ENCODE assay signal across 8 cellular contexts in the genomic region with DNA sequence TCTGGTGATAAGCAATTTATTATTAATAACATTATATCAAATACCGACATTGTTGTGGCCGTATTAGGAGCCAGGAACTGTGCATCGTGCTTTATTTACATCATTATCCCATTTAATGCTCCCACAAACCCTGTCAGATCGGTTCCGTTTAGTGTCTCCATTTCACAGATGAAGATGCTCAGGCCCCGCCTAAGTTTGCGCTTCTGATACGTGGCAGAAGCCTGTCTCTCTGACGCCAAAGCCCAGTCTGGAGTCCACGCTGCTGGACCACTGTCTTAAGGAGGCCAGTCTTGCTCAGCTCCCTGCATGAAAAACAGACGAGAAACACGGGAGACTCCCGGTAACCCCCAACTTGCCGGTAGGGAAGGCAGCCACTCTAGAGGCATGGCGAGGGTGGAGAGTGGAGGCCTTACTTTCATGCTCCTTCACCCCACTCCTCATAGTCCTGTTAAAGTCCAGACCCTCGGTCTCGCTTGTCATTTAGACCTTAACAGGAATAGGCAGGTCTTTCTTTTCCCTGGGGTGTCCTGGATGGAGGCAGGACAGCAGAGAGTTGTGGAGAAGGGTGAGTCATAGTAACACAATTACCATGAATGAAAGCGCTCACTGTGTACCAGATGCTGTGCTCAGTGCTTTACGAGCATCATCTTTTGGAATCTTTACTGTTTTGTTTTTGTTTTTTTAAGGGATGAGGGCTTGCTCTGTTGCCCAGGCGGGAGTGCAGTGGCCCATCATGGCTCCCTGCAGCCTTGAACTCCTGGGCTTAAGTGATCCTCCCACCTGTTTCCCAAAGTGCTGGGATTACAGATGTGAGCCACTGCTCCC. TPM values are rescaled to one million over a fixed set of nuclear protein-coding genes. Genes with fewer than 3 reads are reported as not detected.
A peak's percentile ranks its signal among the peaks of the same experiment; 100 is the strongest.
DNase-seq lines count a peak whose midpoint lies in the region; ATAC-seq and TF ChIP-seq lines count a peak whose summit lies in the region.

No MANE protein-coding gene starts in this region.

- H3K27ac ChIP-seq in esophagus (ENCODE audit: low read depth in 2 of 2, low read length in 1 of 2): peak overlapping the region; percentile 84 to 85

- 5 to 6% methylated on average over 20 of the region's 20 CpGs for WGBS in esophagus, 2 donors

- DNase-seq in GM12865 (ENCODE audit: low read depth) (peak; percentile 73), NCI-H446 (lab: John Stamatoyannopoulos, UW) (peak; percentile 33 to 50), activated T-cell treated with anti-CD3 and anti-CD28 coated beads for 24 hours (ENCODE audit: low read depth) (peak; percentile 20)
- DNase-seq in stimulated activated naive CD8-positive, alpha-beta T cell treated with anti-CD3 and anti-CD28 coated beads, Interleukin-15, Interleukin-2, amounts not matched to agents 100 U/mL and 50 U/mL, for 24 hours: peak; percentile 49

- H3K4me3 ChIP-seq in GM12865 (ENCODE audit: low read depth, low read length): peak overlapping the region; percentile 95
- peak overlapping the region; percentile 68 to 94 for H3K4me3 ChIP-seq in esophagus (ENCODE audit: low read depth in 1 of 2, low read length in 2 of 2)
- peak overlapping the region; percentile 90 for H3K4me3 ChIP-seq in mononuclear cell (ENCODE audit: low read length)

- H3K4me1 ChIP-seq in esophagus (ENCODE audit: control insufficient read depth in 2 of 2, insufficient read depth in 2 of 2, low read length in 1 of 2) (peaks cover 6 to 8% of the 10 kb centered on the region in 2 donors), mononuclear cell (ENCODE audit: insufficient read depth, low read length) (peaks cover 34% of the 10 kb centered on the region)

- ATAC-seq in HG02759 (IDR thresholded peaks at IDR 0.05; ENCODE audit: unreplicated experiment) (peak; percentile 22), GM21717 (IDR thresholded peaks at IDR 0.05; ENCODE audit: unreplicated experiment) (no peak)
- peak; percentile 53 for ATAC-seq in stimulated activated naive CD8-positive, alpha-beta T cell treated with anti-CD3 and anti-CD28 coated beads, Interleukin-15, Interleukin-2, amounts not matched to agents 100 U/mL and 50 U/mL, for 24 hours

- no peaks in the 10 kb centered on the region for H3K36me3 ChIP-seq in esophagus (ENCODE audit: control insufficient read depth in 2 of 2, insufficient read depth in 2 of 2, low read length in 1 of 2)

- H3K9me3 ChIP-seq in esophagus (ENCODE audit: control insufficient read depth in 2 of 2, insufficient read depth in 1 of 2, low read depth in 1 of 2, low read length in 1 of 2) (no peaks in the 10 kb centered on the region), mononuclear cell (ENCODE audit: low read depth, low read length) (no peaks in the 10 kb centered on the region)

- H3K27me3 ChIP-seq in esophagus (ENCODE audit: control insufficient read depth in 1 of 2, insufficient read depth in 2 of 2, low read length in 2 of 2): no peaks in the 10 kb centered on the region
- H3K27me3 ChIP-seq in mononuclear cell (ENCODE audit: insufficient read depth, low read length): no peaks in the 10 kb centered on the region

- TF ChIP-seq CTCF in GM12865 (IDR thresholded peaks at IDR 0.05; ENCODE audit: insufficient read depth, low read depth, low read length, missing control alignments): no peak

RNA-seq across cellular contexts. Expression of a gene that starts 0.9 kb away (rescaled TPM):
- 10 to 100 TPM; 14.5 to 25.6 TPM for polyA plus RNA-seq in esophagus
- 16.4 TPM for total RNA-seq in mononuclear cell

RNA-seq across cellular contexts. Expression of a gene that starts 29.3 kb away (rescaled TPM):
- 10 to 100 TPM in 1 of 2 donors, 1 to 10 TPM in 1; 9.0 to 12.3 TPM for polyA plus RNA-seq in esophagus
- total RNA-seq in mononuclear cell: 38.1 TPM

RNA-seq across cellular contexts. Expression of a gene that starts 29.9 kb away (rescaled TPM):
- polyA plus RNA-seq in esophagus: 1 to 10 TPM; 5.7 to 6.0 TPM
- total RNA-seq in mononuclear cell: 5.0 TPM

Comparison
In these comparisons a context has a peak if more than half of its experiments do, and no peak if none do; other contexts are left out.
1. DNase-seq: peak in every context shown above with its lines; median percentile 73 in GM12865; 49 in stimulated activated naive CD8-positive, alpha-beta T cell treated with anti-CD3 and anti-CD28 coated beads, Interleukin-15, Interleukin-2, amounts not matched to agents 100 U/mL and 50 U/mL, for 24 hours; 42 in NCI-H446; 20 in activated T-cell treated with anti-CD3 and anti-CD28 coated beads for 24 hours.